ENCODE assay signal across 30 cellular contexts in the genomic region with DNA sequence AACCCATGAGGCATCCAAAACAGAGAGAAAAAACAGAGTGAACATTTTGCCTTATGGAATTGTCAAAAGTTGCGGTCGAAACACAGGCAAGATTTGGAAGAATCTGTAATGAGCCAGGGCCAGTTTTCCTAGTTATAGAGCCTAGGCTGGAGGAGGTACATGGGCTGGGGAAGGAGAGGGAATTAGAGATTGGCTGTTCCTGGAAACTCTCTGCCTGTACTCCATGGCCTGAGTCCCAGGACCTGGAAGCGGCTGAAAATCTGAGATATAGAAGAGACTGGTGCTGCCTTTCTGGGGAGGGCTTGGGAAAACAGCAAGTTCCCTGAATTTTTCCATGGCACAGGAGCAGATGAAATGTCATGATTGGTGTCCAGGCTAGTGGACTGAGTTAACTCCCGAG.
DNase-seq lines count a peak whose midpoint lies in the region; ATAC-seq, FAIRE-seq and TF ChIP-seq lines count a peak whose summit lies in the region.
"Had no signal": no experiment of that assay in that cellular context is flagged by ENCODE, and none has a peak within 500 bp of the region (broad histone marks: within the 10 kb centered on the region; RNA-seq: fewer than 3 reads in every experiment).

No MANE protein-coding gene starts in this region.

- ATAC-seq in stimulated activated naive CD8-positive, alpha-beta T cell treated with anti-CD3 and anti-CD28 coated beads, Interleukin-15, Interleukin-2, amounts not matched to agents 100 U/mL and 50 U/mL, for 24 hours = no peak
- ATAC-seq in left ventricle myocardium superior = peak; percentile 91
- no peak for ATAC-seq in GM18858 (IDR thresholded peaks at IDR 0.05; ENCODE audit: unreplicated experiment)
- ATAC-seq: gastroesophageal sphincter, left lung had no signal

- peak overlapping the region; percentile 37 for H3K27ac Mint-ChIP-seq in stimulated activated naive CD8-positive, alpha-beta T cell treated with anti-CD3 and anti-CD28 coated beads, Interleukin-15, Interleukin-2, amounts not matched to agents 100 ng/mL and 50 ng/mL, for 24 hours
- H3K27ac Mint-ChIP-seq: activated naive CD4-positive, alpha-beta T cell treated with anti-CD3 and anti-CD28 coated beads, Interleukin-2, amount 10 ng/mL, durations not matched to agents 7 days and 5 days had no signal

- H3K36me3 ChIP-seq in bronchial epithelial cell (ENCODE audit: control insufficient read depth, insufficient read depth, low read length) = no peaks in the 10 kb centered on the region
- H3K36me3 ChIP-seq: gastroesophageal sphincter, HAP-1, left lung, ovary, Peyer's patch, SJCRH30, spleen had no signal

- no peaks in the 10 kb centered on the region for H3K27me3 Mint-ChIP-seq in stimulated activated naive CD8-positive, alpha-beta T cell treated with anti-CD3 and anti-CD28 coated beads, Interleukin-15, Interleukin-2, amounts not matched to agents 100 ng/mL and 50 ng/mL, for 24 hours
- H3K27me3 Mint-ChIP-seq: activated naive CD4-positive, alpha-beta T cell treated with anti-CD3 and anti-CD28 coated beads, Interleukin-2, amount 10 ng/mL, durations not matched to agents 7 days and 5 days had no signal

- TF ChIP-seq CTCF in bronchial epithelial cell (IDR thresholded peaks at IDR 0.05; ENCODE audit: insufficient read depth, low read length, severe bottlenecking) = no peak

- intact Hi-C loops in left ventricle myocardium superior (cut with micrococcal nuclease) = no loop called here

- no peaks in the 10 kb centered on the region for H3K36me3 Mint-ChIP-seq in stimulated activated naive CD8-positive, alpha-beta T cell treated with anti-CD3 and anti-CD28 coated beads, Interleukin-15, Interleukin-2, amounts not matched to agents 100 ng/mL and 50 ng/mL, for 24 hours (ENCODE audit: low read depth)
- H3K36me3 Mint-ChIP-seq: activated naive CD4-positive, alpha-beta T cell treated with anti-CD3 and anti-CD28 coated beads, Interleukin-2, amount 10 ng/mL, durations not matched to agents 7 days and 5 days; mesothelial cell of epicardium had no signal

- H3K9me3 Mint-ChIP-seq in stimulated activated naive CD8-positive, alpha-beta T cell treated with anti-CD3 and anti-CD28 coated beads, Interleukin-15, Interleukin-2, amounts not matched to agents 100 ng/mL and 50 ng/mL, for 24 hours = peaks cover 1% of the 10 kb centered on the region
- H3K9me3 Mint-ChIP-seq: nephron had no signal

- peak; percentile 47 for FAIRE-seq in bronchial epithelial cell (lab: Jason Lieb, UNC)
- FAIRE-seq: D721Med, endometrium, GM18507, urothelium cell line had no signal

- DNase-seq in stimulated activated naive CD8-positive, alpha-beta T cell treated with anti-CD3 and anti-CD28 coated beads, Interleukin-15, Interleukin-2, amounts not matched to agents 100 U/mL and 50 U/mL, for 24 hours = no peak
- DNase-seq in bronchial epithelial cell (ENCODE audit: low read depth) = no peak
- DNase-seq in left ventricle myocardium superior = no peak
- DNase-seq in GF-D8 (lab: John Stamatoyannopoulos, UW) = no peak
- DNase-seq in NCI-H446 treated with DMSO at 0.1 percent for 48 hours (lab: John Stamatoyannopoulos, UW) = no peak
- DNase-seq: activated CD4-positive, CD25-positive, alpha-beta regulatory T cell treated with anti-CD3 and anti-CD28 coated beads, Interleukin-2, amount 50 U/mL, for 72 hours; activated naive CD4-positive, alpha-beta T cell treated with anti-CD3 and anti-CD28 coated beads, Interleukin-2, amount 10 ng/mL, durations not matched to agents 7 days and 5 days; activated T-cell treated with anti-CD3 and anti-CD28 coated beads, Interleukin-2, amount 50 U/mL, for 48 hours; caudate nucleus; dermis blood vessel endothelial cell; hypothalamus; left lung; NCI-H1092 treated with DMSO at 0.1 percent for 48 hours; NCI-H1930; NCI-H69; ovary; Peyer's patch; SJCRH30; spleen; stimulated activated CD4-positive, alpha-beta T cell treated with anti-CD3 and anti-CD28 coated beads, Interleukin-4, amount 100 ng/mL, for 1 hour had no signal

- H3K4me3 ChIP-seq in bronchial epithelial cell (ENCODE audit: low read depth, low read length) = no peak overlapping the region
- H3K4me3 ChIP-seq: gastroesophageal sphincter, HAP-1, left lung, ovary, Peyer's patch, SJCRH30, spleen had no signal

- H3K27me3 ChIP-seq in bronchial epithelial cell (ENCODE audit: control insufficient read depth, insufficient read depth, low read length) = no peaks in the 10 kb centered on the region
- H3K27me3 ChIP-seq: gastroesophageal sphincter, left lung, ovary, Peyer's patch, SJCRH30, spleen had no signal

- H3K4me3 Mint-ChIP-seq in stimulated activated naive CD8-positive, alpha-beta T cell treated with anti-CD3 and anti-CD28 coated beads, Interleukin-15, Interleukin-2, amounts not matched to agents 100 ng/mL and 50 ng/mL, for 24 hours = no peak overlapping the region
- H3K4me3 Mint-ChIP-seq: activated naive CD4-positive, alpha-beta T cell treated with anti-CD3 and anti-CD28 coated beads, Interleukin-2, amount 10 ng/mL, durations not matched to agents 7 days and 5 days; mesothelial cell of epicardium; nephron had no signal

- peaks cover 79% of the 10 kb centered on the region for H3K4me1 Mint-ChIP-seq in stimulated activated naive CD8-positive, alpha-beta T cell treated with anti-CD3 and anti-CD28 coated beads, Interleukin-15, Interleukin-2, amounts not matched to agents 100 ng/mL and 50 ng/mL, for 24 hours (ENCODE audit: low read depth)
